Comparison of ENCODE assay signal across 1 cellular context in genomic region chr12:52539024-52539820, GRCh38.
TF ChIP-seq lines count a peak whose summit lies in the region.

No MANE protein-coding gene starts in this region.

TF ChIP-seq in HEK293, 187 proteins besides CTCF, POLR2A, EP300 and RAD21 (continued from another document and continues in another):
- TF ChIP-seq, protein P1, sequence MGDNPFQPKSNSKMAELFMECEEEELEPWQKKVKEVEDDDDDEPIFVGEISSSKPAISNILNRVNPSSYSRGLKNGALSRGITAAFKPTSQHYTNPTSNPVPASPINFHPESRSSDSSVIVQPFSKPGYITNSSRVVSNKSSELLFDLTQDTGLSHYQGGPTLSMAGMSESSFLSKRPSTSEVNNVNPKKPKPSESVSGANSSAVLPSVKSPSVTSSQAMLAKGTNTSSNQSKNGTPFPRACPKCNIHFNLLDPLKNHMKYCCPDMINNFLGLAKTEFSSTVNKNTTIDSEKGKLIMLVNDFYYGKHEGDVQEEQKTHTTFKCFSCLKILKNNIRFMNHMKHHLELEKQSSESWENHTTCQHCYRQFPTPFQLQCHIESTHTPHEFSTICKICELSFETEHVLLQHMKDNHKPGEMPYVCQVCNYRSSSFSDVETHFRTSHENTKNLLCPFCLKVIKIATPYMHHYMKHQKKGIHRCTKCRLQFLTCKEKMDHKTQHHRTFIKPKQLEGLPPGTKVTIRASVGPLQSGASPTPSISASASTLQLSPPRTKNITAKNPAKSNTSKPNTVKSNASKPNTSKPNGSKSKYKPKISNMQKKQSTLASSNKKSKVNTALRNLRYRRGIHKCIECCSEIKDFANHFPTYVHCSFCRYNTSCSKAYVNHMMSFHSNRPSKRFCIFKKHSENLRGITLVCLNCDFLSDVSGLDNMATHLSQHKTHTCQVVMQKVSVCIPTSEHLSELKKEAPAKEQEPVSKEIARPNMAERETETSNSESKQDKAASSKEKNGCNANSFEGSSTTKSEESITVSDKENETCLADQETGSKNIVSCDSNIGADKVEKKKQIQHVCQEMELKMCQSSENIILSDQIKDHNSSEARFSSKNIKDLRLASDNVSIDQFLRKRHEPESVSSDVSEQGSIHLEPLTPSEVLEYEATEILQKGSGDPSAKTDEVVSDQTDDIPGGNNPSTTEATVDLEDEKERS (tag by site-specific recombination; IDR thresholded peaks at IDR 0.05) = no peak
- TF ChIP-seq, protein P2, sequence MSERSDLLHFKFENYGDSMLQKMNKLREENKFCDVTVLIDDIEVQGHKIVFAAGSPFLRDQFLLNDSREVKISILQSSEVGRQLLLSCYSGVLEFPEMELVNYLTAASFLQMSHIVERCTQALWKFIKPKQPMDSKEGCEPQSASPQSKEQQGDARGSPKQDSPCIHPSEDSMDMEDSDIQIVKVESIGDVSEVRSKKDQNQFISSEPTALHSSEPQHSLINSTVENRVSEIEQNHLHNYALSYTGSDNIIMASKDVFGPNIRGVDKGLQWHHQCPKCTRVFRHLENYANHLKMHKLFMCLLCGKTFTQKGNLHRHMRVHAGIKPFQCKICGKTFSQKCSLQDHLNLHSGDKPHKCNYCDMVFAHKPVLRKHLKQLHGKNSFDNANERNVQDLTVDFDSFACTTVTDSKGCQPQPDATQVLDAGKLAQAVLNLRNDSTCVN (tag by site-specific recombination; optimal IDR thresholded peaks at IDR 0.05) = no peak
- TF ChIP-seq, protein P3, sequence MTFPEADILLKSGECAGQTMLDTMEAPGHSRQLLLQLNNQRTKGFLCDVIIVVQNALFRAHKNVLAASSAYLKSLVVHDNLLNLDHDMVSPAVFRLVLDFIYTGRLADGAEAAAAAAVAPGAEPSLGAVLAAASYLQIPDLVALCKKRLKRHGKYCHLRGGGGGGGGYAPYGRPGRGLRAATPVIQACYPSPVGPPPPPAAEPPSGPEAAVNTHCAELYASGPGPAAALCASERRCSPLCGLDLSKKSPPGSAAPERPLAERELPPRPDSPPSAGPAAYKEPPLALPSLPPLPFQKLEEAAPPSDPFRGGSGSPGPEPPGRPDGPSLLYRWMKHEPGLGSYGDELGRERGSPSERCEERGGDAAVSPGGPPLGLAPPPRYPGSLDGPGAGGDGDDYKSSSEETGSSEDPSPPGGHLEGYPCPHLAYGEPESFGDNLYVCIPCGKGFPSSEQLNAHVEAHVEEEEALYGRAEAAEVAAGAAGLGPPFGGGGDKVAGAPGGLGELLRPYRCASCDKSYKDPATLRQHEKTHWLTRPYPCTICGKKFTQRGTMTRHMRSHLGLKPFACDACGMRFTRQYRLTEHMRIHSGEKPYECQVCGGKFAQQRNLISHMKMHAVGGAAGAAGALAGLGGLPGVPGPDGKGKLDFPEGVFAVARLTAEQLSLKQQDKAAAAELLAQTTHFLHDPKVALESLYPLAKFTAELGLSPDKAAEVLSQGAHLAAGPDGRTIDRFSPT (tag by site-specific recombination; IDR thresholded peaks at IDR 0.05) = no peak
- TF ChIP-seq ZNF621 (tag by site-specific recombination; IDR thresholded peaks at IDR 0.05) (no peak), ZNF2 (tag by site-specific recombination; IDR thresholded peaks at IDR 0.05) (no peak), ZSCAN23 (tag by site-specific recombination; IDR thresholded peaks at IDR 0.05) (no peak), ZFP3 (tag by site-specific recombination; IDR thresholded peaks at IDR 0.05; ENCODE audit: low read depth) (no peak), KLF10 (tag by site-specific recombination; IDR thresholded peaks at IDR 0.05) (no peak), KLF17 (tag by site-specific recombination; IDR thresholded peaks at IDR 0.05) (peak; percentile 61; the same call in 1 of the 2 replicates), ZNF175 (tag by site-specific recombination; IDR thresholded peaks at IDR 0.05) (no peak), ZNF202 (tag by site-specific recombination; IDR thresholded peaks at IDR 0.05; ENCODE audit: borderline replicate concordance) (no peak), ZNF544 (tag by site-specific recombination; IDR thresholded peaks at IDR 0.05) (no peak), ZNF155 (tag by site-specific recombination; IDR thresholded peaks at IDR 0.05) (no peak), ZBTB20 (tag by site-specific recombination; IDR thresholded peaks at IDR 0.05) (peak; percentile 42; the same call in 1 of the 2 replicates), ZNF157 (tag by site-specific recombination; IDR thresholded peaks at IDR 0.05) (no peak), REPIN1 (tag by site-specific recombination; IDR thresholded peaks at IDR 0.05; ENCODE audit: low read depth) (no peak), ZNF184 (tag by site-specific recombination; IDR thresholded peaks at IDR 0.05) (0 out of 2 replicates have a peak, but pooled peaks have one; percentile 11), ZNF335 (tag by site-specific recombination; conservative IDR thresholded peaks at IDR 0.05) (0 out of 2 replicates have a peak, but pooled peaks have one; percentile 13), ZBTB48 (tag by site-specific recombination; IDR thresholded peaks at IDR 0.05) (peak; percentile 94), PRDM1 (tag by site-specific recombination; IDR thresholded peaks at IDR 0.05) (peak; percentile 89), ZNF169 (tag by site-specific recombination; IDR thresholded peaks at IDR 0.05) (no peak), PATZ1 (tag by site-specific recombination; IDR thresholded peaks at IDR 0.05) (no peak), ZNF600 (tag by site-specific recombination; IDR thresholded peaks at IDR 0.05) (no peak), ZNF585B (tag by site-specific recombination; IDR thresholded peaks at IDR 0.05) (no peak), ZNF114 (tag by site-specific recombination; IDR thresholded peaks at IDR 0.05) (no peak)
- TF ChIP-seq, protein P4, sequence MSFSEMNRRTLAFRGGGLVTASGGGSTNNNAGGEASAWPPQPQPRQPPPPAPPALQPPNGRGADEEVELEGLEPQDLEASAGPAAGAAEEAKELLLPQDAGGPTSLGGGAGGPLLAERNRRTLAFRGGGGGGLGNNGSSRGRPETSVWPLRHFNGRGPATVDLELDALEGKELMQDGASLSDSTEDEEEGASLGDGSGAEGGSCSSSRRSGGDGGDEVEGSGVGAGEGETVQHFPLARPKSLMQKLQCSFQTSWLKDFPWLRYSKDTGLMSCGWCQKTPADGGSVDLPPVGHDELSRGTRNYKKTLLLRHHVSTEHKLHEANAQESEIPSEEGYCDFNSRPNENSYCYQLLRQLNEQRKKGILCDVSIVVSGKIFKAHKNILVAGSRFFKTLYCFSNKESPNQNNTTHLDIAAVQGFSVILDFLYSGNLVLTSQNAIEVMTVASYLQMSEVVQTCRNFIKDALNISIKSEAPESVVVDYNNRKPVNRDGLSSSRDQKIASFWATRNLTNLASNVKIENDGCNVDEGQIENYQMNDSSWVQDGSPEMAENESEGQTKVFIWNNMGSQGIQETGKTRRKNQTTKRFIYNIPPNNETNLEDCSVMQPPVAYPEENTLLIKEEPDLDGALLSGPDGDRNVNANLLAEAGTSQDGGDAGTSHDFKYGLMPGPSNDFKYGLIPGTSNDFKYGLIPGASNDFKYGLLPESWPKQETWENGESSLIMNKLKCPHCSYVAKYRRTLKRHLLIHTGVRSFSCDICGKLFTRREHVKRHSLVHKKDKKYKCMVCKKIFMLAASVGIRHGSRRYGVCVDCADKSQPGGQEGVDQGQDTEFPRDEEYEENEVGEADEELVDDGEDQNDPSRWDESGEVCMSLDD (tag by site-specific recombination; IDR thresholded peaks at IDR 0.05) = no peak
- TF ChIP-seq, protein P5, sequence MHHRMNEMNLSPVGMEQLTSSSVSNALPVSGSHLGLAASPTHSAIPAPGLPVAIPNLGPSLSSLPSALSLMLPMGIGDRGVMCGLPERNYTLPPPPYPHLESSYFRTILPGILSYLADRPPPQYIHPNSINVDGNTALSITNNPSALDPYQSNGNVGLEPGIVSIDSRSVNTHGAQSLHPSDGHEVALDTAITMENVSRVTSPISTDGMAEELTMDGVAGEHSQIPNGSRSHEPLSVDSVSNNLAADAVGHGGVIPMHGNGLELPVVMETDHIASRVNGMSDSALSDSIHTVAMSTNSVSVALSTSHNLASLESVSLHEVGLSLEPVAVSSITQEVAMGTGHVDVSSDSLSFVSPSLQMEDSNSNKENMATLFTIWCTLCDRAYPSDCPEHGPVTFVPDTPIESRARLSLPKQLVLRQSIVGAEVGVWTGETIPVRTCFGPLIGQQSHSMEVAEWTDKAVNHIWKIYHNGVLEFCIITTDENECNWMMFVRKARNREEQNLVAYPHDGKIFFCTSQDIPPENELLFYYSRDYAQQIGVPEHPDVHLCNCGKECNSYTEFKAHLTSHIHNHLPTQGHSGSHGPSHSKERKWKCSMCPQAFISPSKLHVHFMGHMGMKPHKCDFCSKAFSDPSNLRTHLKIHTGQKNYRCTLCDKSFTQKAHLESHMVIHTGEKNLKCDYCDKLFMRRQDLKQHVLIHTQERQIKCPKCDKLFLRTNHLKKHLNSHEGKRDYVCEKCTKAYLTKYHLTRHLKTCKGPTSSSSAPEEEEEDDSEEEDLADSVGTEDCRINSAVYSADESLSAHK (tag by site-specific recombination; IDR thresholded peaks at IDR 0.05) = peak; percentile 51
- TF ChIP-seq, protein P6, sequence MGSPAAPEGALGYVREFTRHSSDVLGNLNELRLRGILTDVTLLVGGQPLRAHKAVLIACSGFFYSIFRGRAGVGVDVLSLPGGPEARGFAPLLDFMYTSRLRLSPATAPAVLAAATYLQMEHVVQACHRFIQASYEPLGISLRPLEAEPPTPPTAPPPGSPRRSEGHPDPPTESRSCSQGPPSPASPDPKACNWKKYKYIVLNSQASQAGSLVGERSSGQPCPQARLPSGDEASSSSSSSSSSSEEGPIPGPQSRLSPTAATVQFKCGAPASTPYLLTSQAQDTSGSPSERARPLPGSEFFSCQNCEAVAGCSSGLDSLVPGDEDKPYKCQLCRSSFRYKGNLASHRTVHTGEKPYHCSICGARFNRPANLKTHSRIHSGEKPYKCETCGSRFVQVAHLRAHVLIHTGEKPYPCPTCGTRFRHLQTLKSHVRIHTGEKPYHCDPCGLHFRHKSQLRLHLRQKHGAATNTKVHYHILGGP (tag by site-specific recombination; IDR thresholded peaks at IDR 0.05) = peak; percentile 58; the same call in 1 of the 2 replicates
- TF ChIP-seq, protein P7, sequence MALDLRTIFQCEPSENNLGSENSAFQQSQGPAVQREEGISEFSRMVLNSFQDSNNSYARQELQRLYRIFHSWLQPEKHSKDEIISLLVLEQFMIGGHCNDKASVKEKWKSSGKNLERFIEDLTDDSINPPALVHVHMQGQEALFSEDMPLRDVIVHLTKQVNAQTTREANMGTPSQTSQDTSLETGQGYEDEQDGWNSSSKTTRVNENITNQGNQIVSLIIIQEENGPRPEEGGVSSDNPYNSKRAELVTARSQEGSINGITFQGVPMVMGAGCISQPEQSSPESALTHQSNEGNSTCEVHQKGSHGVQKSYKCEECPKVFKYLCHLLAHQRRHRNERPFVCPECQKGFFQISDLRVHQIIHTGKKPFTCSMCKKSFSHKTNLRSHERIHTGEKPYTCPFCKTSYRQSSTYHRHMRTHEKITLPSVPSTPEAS (tag by site-specific recombination; IDR thresholded peaks at IDR 0.05) = no peak
- TF ChIP-seq, protein P8, sequence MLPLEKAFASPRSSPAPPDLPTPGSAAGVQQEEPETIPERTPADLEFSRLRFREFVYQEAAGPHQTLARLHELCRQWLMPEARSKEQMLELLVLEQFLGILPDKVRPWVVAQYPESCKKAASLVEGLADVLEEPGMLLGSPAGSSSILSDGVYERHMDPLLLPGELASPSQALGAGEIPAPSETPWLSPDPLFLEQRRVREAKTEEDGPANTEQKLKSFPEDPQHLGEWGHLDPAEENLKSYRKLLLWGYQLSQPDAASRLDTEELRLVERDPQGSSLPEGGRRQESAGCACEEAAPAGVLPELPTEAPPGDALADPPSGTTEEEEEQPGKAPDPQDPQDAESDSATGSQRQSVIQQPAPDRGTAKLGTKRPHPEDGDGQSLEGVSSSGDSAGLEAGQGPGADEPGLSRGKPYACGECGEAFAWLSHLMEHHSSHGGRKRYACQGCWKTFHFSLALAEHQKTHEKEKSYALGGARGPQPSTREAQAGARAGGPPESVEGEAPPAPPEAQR (tag by site-specific recombination; IDR thresholded peaks at IDR 0.05) = no peak
- TF ChIP-seq, protein P9, sequence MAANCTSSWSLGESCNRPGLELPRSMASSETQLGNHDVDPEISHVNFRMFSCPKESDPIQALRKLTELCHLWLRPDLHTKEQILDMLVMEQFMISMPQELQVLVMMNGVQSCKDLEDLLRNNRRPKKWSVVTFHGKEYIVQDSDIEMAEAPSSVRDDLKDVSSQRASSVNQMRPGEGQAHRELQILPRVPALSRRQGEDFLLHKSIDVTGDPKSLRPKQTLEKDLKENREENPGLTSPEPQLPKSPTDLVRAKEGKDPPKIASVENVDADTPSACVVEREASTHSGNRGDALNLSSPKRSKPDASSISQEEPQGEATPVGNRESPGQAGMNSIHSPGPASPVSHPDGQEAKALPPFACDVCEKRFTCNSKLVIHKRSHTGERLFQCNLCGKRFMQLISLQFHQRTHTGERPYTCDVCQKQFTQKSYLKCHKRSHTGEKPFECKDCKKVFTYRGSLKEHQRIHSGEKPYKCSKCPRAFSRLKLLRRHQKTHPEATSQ (tag by site-specific recombination; IDR thresholded peaks at IDR 0.05) = no peak
